ENCODE assay signal across 2 cellular contexts in genomic region chr4:1785592-1785991, GRCh38.
TF ChIP-seq lines count a peak whose summit lies in the region.

No MANE protein-coding gene starts in this region.

TF ChIP-seq in HepG2, 621 proteins besides CTCF, POLR2A, EP300 and RAD21:
- TF ChIP-seq ZNF276 (CRISPR knock-in tag; IDR thresholded peaks at IDR 0.05; ENCODE audit: low read depth), result 0 out of 2 replicates have a peak, but pooled peaks have one; percentile 2
- TF ChIP-seq HNRNPL (IDR thresholded peaks at IDR 0.05; ENCODE audit: low read depth, low read length), result peak; percentile 95
- peak; percentile 14; the same call in 1 of the 2 replicates for TF ChIP-seq MTA1 (CRISPR knock-in tag; IDR thresholded peaks at IDR 0.05; ENCODE audit: borderline replicate concordance)
- TF ChIP-seq ZNF10 (CRISPR knock-in tag; IDR thresholded peaks at IDR 0.05; ENCODE audit: borderline replicate concordance, low read depth), result no peak
- no peak for TF ChIP-seq KLF6 (CRISPR knock-in tag; IDR thresholded peaks at IDR 0.05)
- no peak for TF ChIP-seq MXD4 (CRISPR knock-in tag; IDR thresholded peaks at IDR 0.05)
- peak; percentile 28; the same call in 1 of the 2 replicates for TF ChIP-seq RBFOX2 (IDR thresholded peaks at IDR 0.05; ENCODE audit: low read depth, low read length)
- no peak for TF ChIP-seq HMG20A (CRISPR knock-in tag; IDR thresholded peaks at IDR 0.05; ENCODE audit: borderline replicate concordance)

TF ChIP-seq in endothelial cell of umbilical vein, 7 proteins besides CTCF, POLR2A, EP300 and RAD21:
- no peak for TF ChIP-seq EZH2 (IDR thresholded peaks at IDR 0.05; ENCODE audit: borderline replicate concordance, low read depth, low read length, severe bottlenecking)
- no peak for TF ChIP-seq MAX (IDR thresholded peaks at IDR 0.05; ENCODE audit: insufficient read depth, insufficient read length)
- TF ChIP-seq POLR2AphosphoS5 (IDR thresholded peaks at IDR 0.05; ENCODE audit: insufficient read depth, low read depth, low read length), result no peak
- TF ChIP-seq FOS (IDR thresholded peaks at IDR 0.05; ENCODE audit: borderline replicate concordance, insufficient read depth, low read length), result no peak
- no peak for TF ChIP-seq GATA2 (IDR thresholded peaks at IDR 0.05; ENCODE audit: insufficient read depth, insufficient read length, low read depth, low read length)
- no peak for TF ChIP-seq JUN (IDR thresholded peaks at IDR 0.05; ENCODE audit: borderline replicate concordance, insufficient read depth, insufficient read length, low read depth)
- no peak for TF ChIP-seq MYC (IDR thresholded peaks at IDR 0.05; ENCODE audit: low read depth, low read length)
